ENCODE assay signal across 2 cellular contexts in genomic region chr2:16227811-16228462, GRCh38.
TF ChIP-seq lines count a peak whose summit lies in the region.

No MANE protein-coding gene starts in this region.

TF ChIP-seq in GM23338, 12 proteins besides CTCF, POLR2A, EP300 and RAD21:
- TF ChIP-seq, protein P1, sequence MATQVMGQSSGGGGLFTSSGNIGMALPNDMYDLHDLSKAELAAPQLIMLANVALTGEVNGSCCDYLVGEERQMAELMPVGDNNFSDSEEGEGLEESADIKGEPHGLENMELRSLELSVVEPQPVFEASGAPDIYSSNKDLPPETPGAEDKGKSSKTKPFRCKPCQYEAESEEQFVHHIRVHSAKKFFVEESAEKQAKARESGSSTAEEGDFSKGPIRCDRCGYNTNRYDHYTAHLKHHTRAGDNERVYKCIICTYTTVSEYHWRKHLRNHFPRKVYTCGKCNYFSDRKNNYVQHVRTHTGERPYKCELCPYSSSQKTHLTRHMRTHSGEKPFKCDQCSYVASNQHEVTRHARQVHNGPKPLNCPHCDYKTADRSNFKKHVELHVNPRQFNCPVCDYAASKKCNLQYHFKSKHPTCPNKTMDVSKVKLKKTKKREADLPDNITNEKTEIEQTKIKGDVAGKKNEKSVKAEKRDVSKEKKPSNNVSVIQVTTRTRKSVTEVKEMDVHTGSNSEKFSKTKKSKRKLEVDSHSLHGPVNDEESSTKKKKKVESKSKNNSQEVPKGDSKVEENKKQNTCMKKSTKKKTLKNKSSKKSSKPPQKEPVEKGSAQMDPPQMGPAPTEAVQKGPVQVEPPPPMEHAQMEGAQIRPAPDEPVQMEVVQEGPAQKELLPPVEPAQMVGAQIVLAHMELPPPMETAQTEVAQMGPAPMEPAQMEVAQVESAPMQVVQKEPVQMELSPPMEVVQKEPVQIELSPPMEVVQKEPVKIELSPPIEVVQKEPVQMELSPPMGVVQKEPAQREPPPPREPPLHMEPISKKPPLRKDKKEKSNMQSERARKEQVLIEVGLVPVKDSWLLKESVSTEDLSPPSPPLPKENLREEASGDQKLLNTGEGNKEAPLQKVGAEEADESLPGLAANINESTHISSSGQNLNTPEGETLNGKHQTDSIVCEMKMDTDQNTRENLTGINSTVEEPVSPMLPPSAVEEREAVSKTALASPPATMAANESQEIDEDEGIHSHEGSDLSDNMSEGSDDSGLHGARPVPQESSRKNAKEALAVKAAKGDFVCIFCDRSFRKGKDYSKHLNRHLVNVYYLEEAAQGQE (IDR thresholded peaks at IDR 0.05; ENCODE audit: unreplicated experiment): no peak
- TF ChIP-seq, protein P2, sequence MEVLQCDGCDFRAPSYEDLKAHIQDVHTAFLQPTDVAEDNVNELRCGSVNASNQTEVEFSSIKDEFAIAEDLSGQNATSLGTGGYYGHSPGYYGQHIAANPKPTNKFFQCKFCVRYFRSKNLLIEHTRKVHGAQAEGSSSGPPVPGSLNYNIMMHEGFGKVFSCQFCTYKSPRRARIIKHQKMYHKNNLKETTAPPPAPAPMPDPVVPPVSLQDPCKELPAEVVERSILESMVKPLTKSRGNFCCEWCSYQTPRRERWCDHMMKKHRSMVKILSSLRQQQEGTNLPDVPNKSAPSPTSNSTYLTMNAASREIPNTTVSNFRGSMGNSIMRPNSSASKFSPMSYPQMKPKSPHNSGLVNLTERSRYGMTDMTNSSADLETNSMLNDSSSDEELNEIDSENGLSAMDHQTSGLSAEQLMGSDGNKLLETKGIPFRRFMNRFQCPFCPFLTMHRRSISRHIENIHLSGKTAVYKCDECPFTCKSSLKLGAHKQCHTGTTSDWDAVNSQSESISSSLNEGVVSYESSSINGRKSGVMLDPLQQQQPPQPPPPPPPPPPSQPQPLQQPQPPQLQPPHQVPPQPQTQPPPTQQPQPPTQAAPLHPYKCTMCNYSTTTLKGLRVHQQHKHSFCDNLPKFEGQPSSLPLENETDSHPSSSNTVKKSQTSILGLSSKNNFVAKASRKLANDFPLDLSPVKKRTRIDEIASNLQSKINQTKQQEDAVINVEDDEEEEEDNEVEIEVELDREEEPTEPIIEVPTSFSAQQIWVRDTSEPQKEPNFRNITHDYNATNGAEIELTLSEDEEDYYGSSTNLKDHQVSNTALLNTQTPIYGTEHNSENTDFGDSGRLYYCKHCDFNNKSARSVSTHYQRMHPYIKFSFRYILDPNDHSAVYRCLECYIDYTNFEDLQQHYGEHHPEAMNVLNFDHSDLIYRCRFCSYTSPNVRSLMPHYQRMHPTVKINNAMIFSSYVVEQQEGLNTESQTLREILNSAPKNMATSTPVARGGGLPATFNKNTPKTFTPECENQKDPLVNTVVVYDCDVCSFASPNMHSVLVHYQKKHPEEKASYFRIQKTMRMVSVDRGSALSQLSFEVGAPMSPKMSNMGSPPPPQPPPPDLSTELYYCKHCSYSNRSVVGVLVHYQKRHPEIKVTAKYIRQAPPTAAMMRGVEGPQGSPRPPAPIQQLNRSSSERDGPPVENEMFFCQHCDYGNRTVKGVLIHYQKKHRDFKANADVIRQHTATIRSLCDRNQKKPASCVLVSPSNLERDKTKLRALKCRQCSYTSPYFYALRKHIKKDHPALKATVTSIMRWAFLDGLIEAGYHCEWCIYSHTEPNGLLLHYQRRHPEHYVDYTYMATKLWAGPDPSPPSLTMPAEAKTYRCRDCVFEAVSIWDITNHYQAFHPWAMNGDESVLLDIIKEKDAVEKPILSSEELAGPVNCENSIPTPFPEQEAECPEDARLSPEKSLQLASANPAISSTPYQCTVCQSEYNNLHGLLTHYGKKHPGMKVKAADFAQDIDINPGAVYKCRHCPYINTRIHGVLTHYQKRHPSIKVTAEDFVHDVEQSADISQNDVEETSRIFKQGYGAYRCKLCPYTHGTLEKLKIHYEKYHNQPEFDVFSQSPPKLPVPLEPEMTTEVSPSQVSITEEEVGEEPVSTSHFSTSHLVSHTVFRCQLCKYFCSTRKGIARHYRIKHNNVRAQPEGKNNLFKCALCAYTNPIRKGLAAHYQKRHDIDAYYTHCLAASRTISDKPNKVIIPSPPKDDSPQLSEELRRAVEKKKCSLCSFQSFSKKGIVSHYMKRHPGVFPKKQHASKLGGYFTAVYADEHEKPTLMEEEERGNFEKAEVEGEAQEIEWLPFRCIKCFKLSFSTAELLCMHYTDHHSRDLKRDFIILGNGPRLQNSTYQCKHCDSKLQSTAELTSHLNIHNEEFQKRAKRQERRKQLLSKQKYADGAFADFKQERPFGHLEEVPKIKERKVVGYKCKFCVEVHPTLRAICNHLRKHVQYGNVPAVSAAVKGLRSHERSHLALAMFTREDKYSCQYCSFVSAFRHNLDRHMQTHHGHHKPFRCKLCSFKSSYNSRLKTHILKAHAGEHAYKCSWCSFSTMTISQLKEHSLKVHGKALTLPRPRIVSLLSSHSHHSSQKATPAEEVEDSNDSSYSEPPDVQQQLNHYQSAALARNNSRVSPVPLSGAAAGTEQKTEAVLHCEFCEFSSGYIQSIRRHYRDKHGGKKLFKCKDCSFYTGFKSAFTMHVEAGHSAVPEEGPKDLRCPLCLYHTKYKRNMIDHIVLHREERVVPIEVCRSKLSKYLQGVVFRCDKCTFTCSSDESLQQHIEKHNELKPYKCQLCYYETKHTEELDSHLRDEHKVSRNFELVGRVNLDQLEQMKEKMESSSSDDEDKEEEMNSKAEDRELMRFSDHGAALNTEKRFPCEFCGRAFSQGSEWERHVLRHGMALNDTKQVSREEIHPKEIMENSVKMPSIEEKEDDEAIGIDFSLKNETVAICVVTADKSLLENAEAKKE (CRISPR knock-in tag; IDR thresholded peaks at IDR 0.05): no peak
- TF ChIP-seq EZH2 (IDR thresholded peaks at IDR 0.05; ENCODE audit: low read depth, unreplicated experiment) (no peak), ETS1 (IDR thresholded peaks at IDR 0.05) (no peak), POLR2AphosphoS5 (IDR thresholded peaks at IDR 0.05; ENCODE audit: low read depth) (no peak), CREB1 (CRISPR knock-in tag; IDR thresholded peaks at IDR 0.05; ENCODE audit: low read depth) (no peak), ZNF331 (CRISPR knock-in tag; IDR thresholded peaks at IDR 0.05; ENCODE audit: low read depth) (no peak), JUNB (IDR thresholded peaks at IDR 0.05; ENCODE audit: unreplicated experiment) (no peak), EZH2phosphoT487 (IDR thresholded peaks at IDR 0.05; ENCODE audit: unreplicated experiment) (no peak), STAT1 (IDR thresholded peaks at IDR 0.05; ENCODE audit: unreplicated experiment) (no peak), NANOG (IDR thresholded peaks at IDR 0.05; ENCODE audit: borderline replicate concordance) (no peak), ZNF114 (CRISPR knock-in tag; IDR thresholded peaks at IDR 0.05) (no peak)
TF ChIP-seq in GM23338: peak in this region for 0.

TF ChIP-seq in H1, 55 proteins besides CTCF, POLR2A, EP300 and RAD21:
- no peak for TF ChIP-seq ZNF274 (IDR thresholded peaks at IDR 0.05; ENCODE audit: borderline replicate concordance, extremely low read depth, low read length)
- no peak for TF ChIP-seq SP2 (IDR thresholded peaks at IDR 0.05; ENCODE audit: low read length)
- no peak for TF ChIP-seq EGR1 (IDR thresholded peaks at IDR 0.05; ENCODE audit: borderline replicate concordance, low read depth, low read length)
- no peak for TF ChIP-seq TAF1 (IDR thresholded peaks at IDR 0.05; ENCODE audit: low read depth, low read length)
- no peak for TF ChIP-seq KDM5A (IDR thresholded peaks at IDR 0.05; ENCODE audit: low read length)
- TF ChIP-seq BCL11A (IDR thresholded peaks at IDR 0.05; ENCODE audit: low read depth in 2 of 2, low read length in 2 of 2): no peak
- TF ChIP-seq TAF7 (optimal IDR thresholded peaks at IDR 0.05; ENCODE audit: borderline replicate concordance, low read depth, low read length): no peak
